ENCODE assay signal across 11 cellular contexts in the genomic region with DNA sequence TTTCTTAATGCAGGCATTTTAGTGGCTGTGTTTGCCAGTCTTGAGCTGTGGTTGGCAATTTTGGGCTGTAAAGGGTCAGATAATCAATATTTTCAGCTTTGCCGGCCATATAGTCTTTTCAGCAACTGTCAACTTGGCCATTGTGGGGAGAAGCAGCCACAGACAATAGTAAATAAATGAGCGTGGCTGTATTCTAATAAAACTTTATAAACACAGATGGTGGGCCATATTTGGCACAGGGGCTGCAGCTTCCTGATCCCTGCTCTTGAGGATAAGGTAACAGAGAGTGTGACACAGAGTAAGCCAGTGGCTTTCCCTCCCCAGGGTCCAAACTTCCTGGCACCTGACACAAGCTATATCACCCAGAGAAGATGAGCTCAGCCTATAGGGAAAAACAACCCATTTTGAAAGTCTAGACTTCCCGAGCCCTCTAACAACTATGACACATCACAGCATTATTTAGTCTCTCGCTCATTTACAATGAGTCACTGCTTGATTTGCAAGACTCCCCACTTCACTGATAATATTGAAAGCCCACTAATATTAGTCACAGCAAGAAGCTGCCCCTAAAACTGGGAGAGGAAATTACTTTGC.
DNase-seq lines count a peak whose midpoint lies in the region; ATAC-seq and TF ChIP-seq lines count a peak whose summit lies in the region.
"Had no signal": no experiment of that assay in that cellular context is flagged by ENCODE, and none has a peak within 500 bp of the region (broad histone marks: within the 10 kb centered on the region; RNA-seq: fewer than 3 reads in every experiment).

No MANE protein-coding gene starts in this region.

- DNase-seq in HFFc6 (peak; percentile 83), SJCRH30 (peak; percentile 51 to 60), left lung (no peak), upper lobe of right lung (no peak), cerebellar nuclear complex (lab: John Stamatoyannopoulos, UW) (no peak), activated gamma-delta T cell (lab: John Stamatoyannopoulos, UW) (no peak)
- DNase-seq: ovary had no signal

- H3K27me3 Mint-ChIP-seq in HFFc6 (ENCODE audit: insufficient read depth), result no peaks in the 10 kb centered on the region
- H3K27me3 Mint-ChIP-seq: dendritic cell treated with granulocyte-macrophage colony-stimulating factor and Interleukin-4, amounts not matched to agents 40 ng/mL and 50 ng/mL, for 4 days had no signal

- no peaks in the 10 kb centered on the region for H3K36me3 ChIP-seq in SJCRH30
- no peaks in the 10 kb centered on the region for H3K36me3 ChIP-seq in left lung
- H3K36me3 ChIP-seq in upper lobe of right lung, result no peaks in the 10 kb centered on the region
- H3K36me3 ChIP-seq: ovary had no signal

- H3K27me3 ChIP-seq in SJCRH30 (no peaks in the 10 kb centered on the region), left lung (no peaks in the 10 kb centered on the region), upper lobe of right lung (no peaks in the 10 kb centered on the region)
- H3K27me3 ChIP-seq: ovary had no signal

- H3K4me3 ChIP-seq in SJCRH30 (no peak overlapping the region), left lung (no peak overlapping the region), upper lobe of right lung (no peak overlapping the region)
- H3K4me3 ChIP-seq: ovary had no signal

- TF ChIP-seq CTCF in HFFc6 (IDR thresholded peaks at IDR 0.05) (no peak), left lung (IDR thresholded peaks at IDR 0.05) (no peak), upper lobe of right lung (IDR thresholded peaks at IDR 0.05) (no peak)

- H3K4me1 ChIP-seq in SJCRH30 (no peaks in the 10 kb centered on the region), left lung (no peaks in the 10 kb centered on the region), upper lobe of right lung (no peaks in the 10 kb centered on the region)

- intact Hi-C loops in left lung (cut with DNase I), result no loop called here
- intact Hi-C loops in upper lobe of right lung (cut with DNase I), result no loop called here

- H3K27ac ChIP-seq in SJCRH30, result peak overlapping the region; percentile 22
- H3K27ac ChIP-seq in left lung, result no peak overlapping the region
- H3K27ac ChIP-seq in upper lobe of right lung, result no peak overlapping the region
- H3K27ac ChIP-seq: ovary had no signal

- H3K36me3 Mint-ChIP-seq in HFFc6 (ENCODE audit: low read depth), result no peaks in the 10 kb centered on the region

- peak overlapping the region; percentile 64 for H3K27ac Mint-ChIP-seq in HFFc6
- H3K27ac Mint-ChIP-seq: dendritic cell treated with granulocyte-macrophage colony-stimulating factor and Interleukin-4, amounts not matched to agents 40 ng/mL and 50 ng/mL, for 4 days had no signal

- peaks cover 44% of the 10 kb centered on the region for H3K4me1 Mint-ChIP-seq in HFFc6 (ENCODE audit: low read depth)

- H3K9me3 ChIP-seq in SJCRH30 (replicated peaks) (0 out of 2 replicates have a peak, but pooled peaks cover under 1% of the 10 kb centered on the region), left lung (no peaks in the 10 kb centered on the region), upper lobe of right lung (no peaks in the 10 kb centered on the region)
- H3K9me3 ChIP-seq: ovary had no signal

- no peaks in the 10 kb centered on the region for H3K9me3 Mint-ChIP-seq in HFFc6
- H3K9me3 Mint-ChIP-seq: dendritic cell treated with granulocyte-macrophage colony-stimulating factor and Interleukin-4, amounts not matched to agents 40 ng/mL and 50 ng/mL, for 4 days had no signal

- H3K4me3 Mint-ChIP-seq in HFFc6, result peak overlapping the region; percentile 62
- H3K4me3 Mint-ChIP-seq: dendritic cell treated with granulocyte-macrophage colony-stimulating factor and Interleukin-4, amounts not matched to agents 40 ng/mL and 50 ng/mL, for 4 days had no signal

- ATAC-seq in GM18502 (IDR thresholded peaks at IDR 0.05; ENCODE audit: poor library complexity, unreplicated experiment) (peak; percentile 66), left lung (peak; percentile 66), upper lobe of right lung (no peak), GM18861 (IDR thresholded peaks at IDR 0.05; ENCODE audit: unreplicated experiment) (no peak)
- ATAC-seq: Right ventricle myocardium inferior had no signal

Comparison
In these comparisons a context has a peak if more than half of its experiments do, and no peak if none do; other contexts are left out.
1. ATAC-seq: peak in GM18502 (single experiment) and left lung (single experiment); none in upper lobe of right lung (single experiment) and GM18861 (single experiment).
2. DNase-seq: peak in HFFc6 (single experiment) and SJCRH30 (2 of 2); none in left lung (0 of 2), upper lobe of right lung (single experiment), cerebellar nuclear complex (0 of 2) and activated gamma-delta T cell (single experiment).